Comparison of ENCODE assay signal across 19 cellular contexts in genomic region chr18:49854681-49855080, GRCh38. TPM values are rescaled to one million over a fixed set of nuclear protein-coding genes. Genes with fewer than 3 reads are reported as not detected.
DNase-seq lines count a peak whose midpoint lies in the region; ATAC-seq, FAIRE-seq and TF ChIP-seq lines count a peak whose summit lies in the region.
"Had no signal": no experiment of that assay in that cellular context is flagged by ENCODE, and none has a peak within 500 bp of the region (broad histone marks: within the 10 kb centered on the region; RNA-seq: fewer than 3 reads in every experiment).

No MANE protein-coding gene starts in this region.

- intact Hi-C loops in HCT116 (cut with micrococcal nuclease), result loop anchor here (10.0 kb wide), 1 partner anchor 200 kb away; no protein-coding TSS in a partner anchor
- intact Hi-C loops in PC-3 (cut with micrococcal nuclease), result loop anchor here (5.0 kb wide), 1 partner anchor 57 kb away; no protein-coding TSS in a partner anchor
- intact Hi-C loops in right cardiac atrium (cut with DNase I), result loop anchor here in 3 of 4 donors (5.0 to 10.0 kb wide), 2 partner anchors 290 to 292 kb away; partner anchors contain the start of gene LIPG (in 3 of the 3)

- ATAC-seq in HCT116 (no peak), PC-3 (no peak), HG02938 (IDR thresholded peaks at IDR 0.05; ENCODE audit: unreplicated experiment) (no peak), right cardiac atrium (no peak)
- ATAC-seq: CD8-positive, alpha-beta T cell had no signal

- POLR2A ChIA-PET in HCT116 (lab: Charles Lee), result no interaction called here
- POLR2A ChIA-PET in PC-3 (lab: Charles Lee; ENCODE audit: unreplicated experiment), result no interaction called here

- H3K27me3 ChIP-seq in HCT116 (ENCODE audit: insufficient read depth, low read length), result no peaks in the 10 kb centered on the region
- no peaks in the 10 kb centered on the region for H3K27me3 ChIP-seq in PC-3 (ENCODE audit: low read length)
- no peaks in the 10 kb centered on the region for H3K27me3 ChIP-seq in right cardiac atrium (ENCODE audit: control insufficient read depth, insufficient read depth)

- H3K9ac ChIP-seq in HCT116 (ENCODE audit: low read length) (no peak overlapping the region), PC-3 (ENCODE audit: low read length) (no peak overlapping the region)

- no peaks in the 10 kb centered on the region for H3F3A ChIP-seq in PC-3 (ENCODE audit: low read length, unreplicated experiment)

- H3K9me2 ChIP-seq in HCT116 (ENCODE audit: insufficient read depth) (no peaks in the 10 kb centered on the region), PC-3 (replicated peaks; ENCODE audit: low read length) (no peaks in the 10 kb centered on the region)

- no peaks in the 10 kb centered on the region for H3K9me3 Mint-ChIP-seq in type B pancreatic cell
- H3K9me3 Mint-ChIP-seq: CD14-positive monocyte; CD8-positive, alpha-beta T cell; HFFc6; IgD-negative memory B cell had no signal

- H3K36me3 Mint-ChIP-seq in type B pancreatic cell, result peaks cover 11% of the 10 kb centered on the region
- H3K36me3 Mint-ChIP-seq: CD14-positive monocyte; CD8-positive, alpha-beta T cell; IgD-negative memory B cell had no signal

- peaks cover 10% of the 10 kb centered on the region for H3K4me1 Mint-ChIP-seq in type B pancreatic cell (ENCODE audit: unreplicated experiment)
- H3K4me1 Mint-ChIP-seq: CD14-positive monocyte, IgD-negative memory B cell had no signal

- RAD21 ChIA-PET in HCT116 (lab: Charles Lee; ENCODE audit: low non-redundant PET in 1 of 2, low total read pairs in 2 of 2, uncharacterized antibody in 2 of 2, unreplicated experiment in 2 of 2), result no interaction called here

- H3K79me2 ChIP-seq in HCT116 (ENCODE audit: insufficient read depth, low read length) (no peaks in the 10 kb centered on the region), PC-3 (ENCODE audit: low read length) (no peaks in the 10 kb centered on the region)

- H3K4me2 ChIP-seq in HCT116 (ENCODE audit: low read length) (peak overlapping the region; percentile 23; the same call in 1 of the 2 replicates), PC-3 (ENCODE audit: low read length) (no peak overlapping the region)

- H3K4me1 ChIP-seq in HCT116 (ENCODE audit: control insufficient read depth in 1 of 2, insufficient read depth in 2 of 2, low read length in 2 of 2) (peaks cover 20 to 51% of the 10 kb centered on the region in 2 experiments), PC-3 (ENCODE audit: insufficient read depth, low read length) (peaks cover 12% of the 10 kb centered on the region), right cardiac atrium (ENCODE audit: control insufficient read depth, insufficient read depth, low read length) (peaks cover under 1% of the 10 kb centered on the region)

- no peak overlapping the region for H3K4me3 ChIP-seq in HCT116 (replicated peaks in 1 of 2; ENCODE audit: low read depth in 1 of 2, low read length in 2 of 2)
- no peak overlapping the region for H3K4me3 ChIP-seq in PC-3 (ENCODE audit: low read length)
- H3K4me3 ChIP-seq in epithelial cell of esophagus (ENCODE audit: low read length), result no peak overlapping the region
- no peak overlapping the region for H3K4me3 ChIP-seq in right cardiac atrium (ENCODE audit: low read length)
- H3K4me3 ChIP-seq: HAP-1 had no signal

- no peak for TF ChIP-seq CTCF in HCT116 (IDR thresholded peaks at IDR 0.05 in 2 of 3, conservative IDR thresholded peaks at IDR 0.05 in 1 of 3; ENCODE audit: borderline replicate concordance in 1 of 3, insufficient read depth in 1 of 3, low read depth in 2 of 3, low read length in 2 of 3)
- TF ChIP-seq CTCF in PC-3 (conservative IDR thresholded peaks at IDR 0.05; ENCODE audit: low read depth, low read length), result no peak
- TF ChIP-seq CTCF in epithelial cell of esophagus (IDR thresholded peaks at IDR 0.05; ENCODE audit: insufficient read depth, low read depth, low read length, missing control alignments), result no peak
- TF ChIP-seq CTCF in type B pancreatic cell (conservative IDR thresholded peaks at IDR 0.05), result no peak

- H2AFZ ChIP-seq in HCT116 (ENCODE audit: low read depth, low read length, poor library complexity, severe bottlenecking), result no peak overlapping the region
- H2AFZ ChIP-seq in PC-3 (ENCODE audit: low read length), result no peak overlapping the region

- H3K4me3 Mint-ChIP-seq in type B pancreatic cell, result no peak overlapping the region
- H3K4me3 Mint-ChIP-seq: CD14-positive monocyte; CD8-positive, alpha-beta T cell; HFFc6; IgD-negative memory B cell had no signal

- no peak for TF ChIP-seq POLR2A in HCT116 (IDR thresholded peaks at IDR 0.05; ENCODE audit: borderline replicate concordance, extremely low read depth, insufficient read depth, insufficient read length)

- TF ChIP-seq RAD21 in HCT116 (IDR thresholded peaks at IDR 0.05; ENCODE audit: low read depth), result no peak

- H3K9me3 ChIP-seq in HCT116 (ENCODE audit: control insufficient read depth in 1 of 2, insufficient read depth in 1 of 2, low read depth in 1 of 2, low read length in 2 of 2) (no peaks in the 10 kb centered on the region), PC-3 (ENCODE audit: low read length) (no peaks in the 10 kb centered on the region), right cardiac atrium (ENCODE audit: control insufficient read depth, low read length) (no peaks in the 10 kb centered on the region)
- H3K9me3 ChIP-seq: HAP-1 had no signal

- CTCF ChIA-PET in HCT116 (lab: Charles Lee), result no interaction called here
- CTCF ChIA-PET in PC-3 (lab: Charles Lee), result no interaction called here

- H3K27ac ChIP-seq in HCT116 (ENCODE audit: low read depth, low read length) (no peak overlapping the region), PC-3 (ENCODE audit: low read length) (no peak overlapping the region), right cardiac atrium (ENCODE audit: low read length) (no peak overlapping the region)
- H3K27ac ChIP-seq: HL-60 had no signal

- BruUV-seq in HCT116 (replicated peaks; lab: Mats Ljungman, UMichigan) (no TSS peak), PC-3 (replicated peaks; lab: Mats Ljungman, UMichigan) (no TSS peak)

- H3K36me3 ChIP-seq in HCT116 (ENCODE audit: control insufficient read depth in 1 of 2, insufficient read depth in 2 of 2, low read length in 2 of 2) (no peaks in the 10 kb centered on the region), PC-3 (ENCODE audit: low read depth, low read length) (no peaks in the 10 kb centered on the region)
- H3K36me3 ChIP-seq: HAP-1 had no signal

- H3K27ac Mint-ChIP-seq in type B pancreatic cell, result peak overlapping the region; percentile 63
- H3K27ac Mint-ChIP-seq: CD14-positive monocyte; CD8-positive, alpha-beta T cell; HFFc6; IgD-negative memory B cell had no signal

- H4K20me1 ChIP-seq in HCT116 (ENCODE audit: insufficient read depth) (no peaks in the 10 kb centered on the region), PC-3 (ENCODE audit: low read length) (no peaks in the 10 kb centered on the region)

- WGBS in right cardiac atrium, result 89% methylated on average over 3 of the region's 3 CpGs

- FAIRE-seq in HTR-8/SVneo (lab: Jason Lieb, UNC), result no peak
- FAIRE-seq: GM12892, GM19239, H1 had no signal

- no peaks in the 10 kb centered on the region for H3K27me3 Mint-ChIP-seq in type B pancreatic cell
- H3K27me3 Mint-ChIP-seq: IgD-negative memory B cell had no signal

- DNase-seq in HCT116 (ENCODE audit: low read depth, low spot score) (no peak), PC-3 (peak; percentile 42), epithelial cell of esophagus (ENCODE audit: low read depth) (peak; percentile 70), type B pancreatic cell (ENCODE audit: extremely low spot score, unreplicated experiment) (no peak), HTR-8/SVneo (ENCODE audit: insufficient read length, low spot score) (no peak), right cardiac atrium (no peak)
- DNase-seq: CD8-positive, alpha-beta T cell; COR-L47; DND-41; GDM1; HFFc6 had no signal

TF ChIP-seq in HCT116, 20 proteins besides CTCF, POLR2A, EP300 and RAD21:
- TF ChIP-seq ZFX (IDR thresholded peaks at IDR 0.05) (no peak), TCF7L2 (IDR thresholded peaks at IDR 0.05; ENCODE audit: borderline replicate concordance, extremely low read depth, insufficient read depth, insufficient read length) (no peak)

RNA-seq across cellular contexts. Expression of gene ACAA2, which starts 41.3 kb away (rescaled TPM):
- 18.2 TPM for total RNA-seq in HCT116 (2021; ENCODE audit: unreplicated experiment)
- 14.7 and 17.2 TPM in 2 replicates for polyA plus RNA-seq in HCT116 (2012)
- 6.5 and 7.1 TPM in 2 replicates for total RNA-seq in PC-3 (2014; rRNA removed)
- total RNA-seq in type B pancreatic cell (ENCODE audit: low replicate concordance), result 66.7 and 99.0 TPM in 2 replicates
- 100 to 1,000 TPM in 3 of 4 donors, 10 to 100 TPM in 1; 95.8 to 145 (median 123) TPM for total RNA-seq in right cardiac atrium
- polyA plus RNA-seq in right cardiac atrium, result 146 TPM

Comparison
In these comparisons a context has a peak if more than half of its experiments do, and no peak if none do; other contexts are left out.
1. DNase-seq: peak in PC-3 (single experiment) and epithelial cell of esophagus (single experiment); none in HCT116 (single experiment), type B pancreatic cell (single experiment), HTR-8/SVneo (single experiment) and right cardiac atrium (0 of 3).